Comparison of ENCODE assay signal across 22 cellular contexts in the genomic region with DNA sequence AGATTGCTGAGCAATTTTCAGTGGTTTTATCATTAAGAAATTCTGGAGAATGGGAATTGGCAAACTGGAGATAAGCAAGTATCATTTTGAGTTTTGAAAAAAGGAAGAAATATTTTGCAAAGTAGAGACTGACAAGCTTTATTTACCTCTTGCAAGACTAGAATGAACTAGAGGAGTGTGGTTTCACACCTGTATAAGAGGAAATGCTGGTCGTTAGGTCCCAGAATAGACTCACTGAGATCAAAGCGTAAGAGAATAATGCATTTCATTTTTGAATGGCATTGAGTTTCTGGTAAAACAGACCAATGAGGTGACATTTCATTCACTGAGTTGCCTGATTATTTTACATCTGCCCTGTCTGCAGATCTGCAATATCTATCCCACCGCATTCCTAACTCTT.
DNase-seq lines count a peak whose midpoint lies in the region; ATAC-seq, FAIRE-seq and TF ChIP-seq lines count a peak whose summit lies in the region.
"Had no signal": no experiment of that assay in that cellular context is flagged by ENCODE, and none has a peak within 500 bp of the region (broad histone marks: within the 10 kb centered on the region; RNA-seq: fewer than 3 reads in every experiment).

No MANE protein-coding gene starts in this region.

- peak in 1 of 2 experiments; percentile 64; a peak in 1 of 4 replicates for TF ChIP-seq EP300 in GM12878 (IDR thresholded peaks at IDR 0.05; ENCODE audit: borderline replicate concordance in 1 of 2, control insufficient read depth in 1 of 2, low read depth in 2 of 2, low read length in 2 of 2)

- TF ChIP-seq CTCF in GM12878 (IDR thresholded peaks at IDR 0.05 in 2 of 3, conservative IDR thresholded peaks at IDR 0.05 in 1 of 3; ENCODE audit: control insufficient read depth in 2 of 3, extremely low read depth in 1 of 3, insufficient read depth in 1 of 3, low read depth in 3 of 3, low read length in 3 of 3): no peak
- no peak for TF ChIP-seq CTCF in mammary epithelial cell (conservative IDR thresholded peaks at IDR 0.05 in 1 of 2, IDR thresholded peaks at IDR 0.05 in 1 of 2; ENCODE audit: extremely low read depth in 1 of 2, insufficient read depth in 1 of 2, low read depth in 1 of 2, low read length in 2 of 2)

- TF ChIP-seq RAD21 in GM12878 (IDR thresholded peaks at IDR 0.05; ENCODE audit: insufficient read depth, low read depth, low read length): no peak

- no peak for TF ChIP-seq POLR2A in GM12878 (IDR thresholded peaks at IDR 0.05; ENCODE audit: low read depth, low read length)

- intact Hi-C loops in GM12878 (cut with micrococcal nuclease; ENCODE audit: unreplicated experiment) (no loop called here), mammary epithelial cell (cut with micrococcal nuclease) (no loop called here)

- SMC1A ChIA-PET in GM12878 (lab: Charles Lee; ENCODE audit: uncharacterized antibody, unreplicated experiment): interaction anchor here (0.7 to 6.3 kb wide), 20 partner anchors 10 to 559 kb away, joined by 3 to 51 read pairs (median 4); no protein-coding TSS in a partner anchor

- WGBS in GM12878 (ENCODE audit: insufficient coverage, insufficient replicate concordance, low lambda C conversion rate, missing lambda C conversion rate): 19% methylated on average over 3 of the region's 3 CpGs
- WGBS in mammary epithelial cell (ENCODE audit: low coverage, missing lambda C conversion rate): 46% methylated on average over 3 of the region's 3 CpGs

- dilution Hi-C loops in mammary epithelial cell (cut with HindIII; ENCODE audit: low sequenced_read_pairs): no loop called here

- H3K9me3 ChIP-seq in GM12878 (replicated peaks; ENCODE audit: control insufficient read depth, insufficient read depth, low read length) (no peaks in the 10 kb centered on the region), mammary epithelial cell (replicated peaks; ENCODE audit: insufficient read depth, low read length) (no peaks in the 10 kb centered on the region)
- H3K9me3 ChIP-seq: neutrophil, tibial artery had no signal

- BruUV-seq in GM12878 (replicated peaks; lab: Mats Ljungman, UMichigan) (no TSS peak), mammary epithelial cell (replicated peaks; lab: Mats Ljungman, UMichigan) (no TSS peak)

- POLR2A ChIA-PET in GM12878 (lab: Charles Lee): interaction anchor here (0.5 to 2.4 kb wide), 2 partner anchors 11 to 137 kb away, joined by 4 to 6 read pairs; no protein-coding TSS in a partner anchor

- H3K36me3 ChIP-seq in GM12878 (ENCODE audit: control insufficient read depth in 2 of 2, insufficient read depth in 2 of 2, low read length in 1 of 2) (no peaks in the 10 kb centered on the region), mammary epithelial cell (ENCODE audit: insufficient read depth, low read length) (no peaks in the 10 kb centered on the region)
- H3K36me3 ChIP-seq: neutrophil, tibial artery had no signal

- no peaks in the 10 kb centered on the region for H3K27me3 ChIP-seq in GM12878 (replicated peaks in 1 of 2; ENCODE audit: control insufficient read depth in 2 of 2, insufficient read depth in 2 of 2, low read length in 1 of 2)
- no peaks in the 10 kb centered on the region for H3K27me3 ChIP-seq in mammary epithelial cell (ENCODE audit: insufficient read depth, low read length)
- H3K27me3 ChIP-seq: foreskin keratinocyte, neutrophil, tibial artery had no signal

- RAD21 ChIA-PET in GM12878 (lab: Charles Lee; ENCODE audit: unreplicated experiment): interaction anchor here (1.0 to 3.9 kb wide), 9 partner anchors 13 to 300 kb away, joined by 3 to 26 read pairs (median 4); no protein-coding TSS in a partner anchor

- H3K9ac ChIP-seq in GM12878 (ENCODE audit: control insufficient read depth, insufficient read depth, low read length) (no peak overlapping the region), mammary epithelial cell (ENCODE audit: insufficient read depth, low read length) (no peak overlapping the region)
- H3K9ac ChIP-seq: KMS-11 had no signal

- no peak for FAIRE-seq in GM12878 (lab: Jason Lieb, UNC)
- FAIRE-seq: astrocyte had no signal

- H2AFZ ChIP-seq in GM12878 (ENCODE audit: control insufficient read depth, low read depth, low read length): no peak overlapping the region
- H2AFZ ChIP-seq in mammary epithelial cell (ENCODE audit: low read depth, low read length): no peak overlapping the region

- H4K20me1 ChIP-seq in GM12878 (ENCODE audit: control insufficient read depth, insufficient read depth): no peaks in the 10 kb centered on the region
- H4K20me1 ChIP-seq in mammary epithelial cell (ENCODE audit: insufficient read depth, low read length): no peaks in the 10 kb centered on the region

- H3K27ac ChIP-seq in GM12878 (ENCODE audit: control insufficient read depth, insufficient read depth) (no peak overlapping the region), mammary epithelial cell (ENCODE audit: insufficient read depth, low read depth, low read length) (no peak overlapping the region)
- H3K27ac ChIP-seq: foreskin keratinocyte, KMS-11, neutrophil, tibial artery had no signal

- H3K4me3 ChIP-seq in GM12878: no peak overlapping the region
- no peak overlapping the region for H3K4me3 ChIP-seq in mammary epithelial cell (replicated peaks in 1 of 3; ENCODE audit: insufficient read depth in 1 of 3, low read depth in 2 of 3, low read length in 3 of 3)
- H3K4me3 ChIP-seq: smooth muscle cell, tibial artery had no signal

- peak; percentile 64 for ATAC-seq in GM18508 (IDR thresholded peaks at IDR 0.05; ENCODE audit: insufficient read depth, unreplicated experiment)
- ATAC-seq in GM19351 (IDR thresholded peaks at IDR 0.05; ENCODE audit: unreplicated experiment): peak; percentile 86
- ATAC-seq in HG02885 (IDR thresholded peaks at IDR 0.05; ENCODE audit: poor library complexity, unreplicated experiment): peak; percentile 80
- ATAC-seq in GM12878: peak; percentile 93
- ATAC-seq: foreskin keratinocyte; stimulated activated naive CD8-positive, alpha-beta T cell treated with anti-CD3 and anti-CD28 coated beads, Interleukin-15, Interleukin-2, amounts not matched to agents 100 U/mL and 50 U/mL, for 24 hours had no signal

- no peaks in the 10 kb centered on the region for H3K4me1 ChIP-seq in GM12878 (ENCODE audit: control insufficient read depth, insufficient read depth, low read length)
- no peaks in the 10 kb centered on the region for H3K4me1 ChIP-seq in mammary epithelial cell (ENCODE audit: insufficient read depth, low read length)
- H3K4me1 ChIP-seq: foreskin keratinocyte had no signal

- in situ Hi-C loops in GM12878 (cut with MboI) (no loop called here), mammary epithelial cell (cut with MboI; ENCODE audit: low sequenced_read_pairs in 2 of 2) (no loop called here)

- H3K4me2 ChIP-seq in GM12878 (ENCODE audit: control insufficient read depth, insufficient read depth): no peak overlapping the region
- no peak overlapping the region for H3K4me2 ChIP-seq in mammary epithelial cell (ENCODE audit: insufficient read depth, low read depth, low read length)
- H3K4me2 ChIP-seq: KMS-11, smooth muscle cell had no signal

- CTCF ChIA-PET in GM12878 (lab: Yijun Ruan, JAX) (interaction anchor here (0.6 to 2.6 kb wide), 6 partner anchors 11 to 729 kb away, joined by 3 to 16 read pairs (median 5); no protein-coding TSS in a partner anchor), mammary epithelial cell (lab: Charles Lee; ENCODE audit: low non-redundant PET) (no interaction called here)

- H3K79me2 ChIP-seq in GM12878 (ENCODE audit: control insufficient read depth, insufficient read depth, low read length) (no peaks in the 10 kb centered on the region), mammary epithelial cell (ENCODE audit: insufficient read depth, low read length) (no peaks in the 10 kb centered on the region)

- DNase-seq in GM12878 (ENCODE audit: low read depth, low spot score): peak; percentile 1
- DNase-seq in NCI-H2227 (lab: John Stamatoyannopoulos, UW; ENCODE audit: unreplicated experiment): no peak
- DNase-seq in mammary epithelial cell: no peak
- no peak for DNase-seq in middle frontal gyrus (ENCODE audit: extremely low spot score, low spot score)
- DNase-seq: activated CD4-positive, alpha-beta T cell treated with anti-CD3 and anti-CD28 coated beads for 1 hour; CD4-positive, alpha-beta memory T cell; cerebellar nuclear complex; DMS53; foreskin keratinocyte; NCI-H1048; NCI-H187 treated with DMSO at 0.1 percent for 48 hours; NCI-H510A treated with DMSO at 0.1 percent for 48 hours; stimulated activated CD4-positive, alpha-beta T cell treated with anti-CD3 and anti-CD28 coated beads, Interleukin-2, amount 100 ng/mL, for 48 hours; stimulated activated naive CD8-positive, alpha-beta T cell treated with anti-CD3 and anti-CD28 coated beads, Interleukin-15, Interleukin-2, amounts not matched to agents 100 U/mL and 50 U/mL, for 24 hours; tibial artery had no signal

TF ChIP-seq in GM12878, 131 proteins besides CTCF, POLR2A, EP300 and RAD21 (continues in another document):
- TF ChIP-seq SKIL (IDR thresholded peaks at IDR 0.05; ENCODE audit: low read depth, poor library complexity, severe bottlenecking): peak; percentile 37
- TF ChIP-seq MTA2 (IDR thresholded peaks at IDR 0.05; ENCODE audit: low read depth): peak; percentile 82
- TF ChIP-seq POU2F2 (IDR thresholded peaks at IDR 0.05; ENCODE audit: borderline replicate concordance, low read depth, low read length): no peak
- TF ChIP-seq ZNF217 (IDR thresholded peaks at IDR 0.05): peak; percentile 77
